ENCODE assay signal across 12 cellular contexts in the genomic region with DNA sequence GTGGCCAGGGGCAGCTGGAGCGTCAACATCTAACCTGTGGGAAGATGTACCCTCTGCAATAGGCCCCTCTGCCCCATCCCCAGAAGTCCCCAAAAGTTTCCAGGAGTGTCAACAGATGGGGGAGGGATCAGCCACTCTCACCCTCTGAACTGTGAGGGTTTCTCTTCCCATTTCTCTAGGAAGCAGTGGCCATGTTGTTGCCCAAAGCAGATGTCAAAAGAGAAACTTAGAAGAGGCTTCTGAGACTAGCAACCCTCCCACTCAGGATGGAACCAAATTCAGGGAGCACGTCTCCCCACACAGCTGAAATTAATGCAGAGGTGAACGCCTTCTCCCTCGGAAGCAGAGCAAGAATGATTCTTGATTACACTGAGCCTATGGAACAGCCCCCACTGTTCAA.
A peak's percentile ranks its signal among the peaks of the same experiment; 100 is the strongest.
DNase-seq lines count a peak whose midpoint lies in the region; ATAC-seq and TF ChIP-seq lines count a peak whose summit lies in the region.
"Had no signal": no experiment of that assay in that cellular context is flagged by ENCODE, and none has a peak within 500 bp of the region (broad histone marks: within the 10 kb centered on the region; RNA-seq: fewer than 3 reads in every experiment).

No MANE protein-coding gene starts in this region.

- TF ChIP-seq CTCF in testis (IDR thresholded peaks at IDR 0.05), result no peak

- intact Hi-C loops in testis (cut with DNase I; ENCODE audit: low total_unique reads) (no loop called here), left colon (cut with DNase I, micrococcal nuclease) (no loop called here)

- peak overlapping the region; percentile 91 for H3K27ac ChIP-seq in effector memory CD4-positive, alpha-beta T cell (ENCODE audit: insufficient read depth, low read length, poor library complexity, severe bottlenecking)
- H3K27ac ChIP-seq in testis, result no peak overlapping the region

- H3K27me3 ChIP-seq in effector memory CD4-positive, alpha-beta T cell (replicated peaks; ENCODE audit: control insufficient read depth, insufficient read depth, low read length, poor library complexity, severe bottlenecking), result no peaks in the 10 kb centered on the region
- no peaks in the 10 kb centered on the region for H3K27me3 ChIP-seq in testis

- no peaks in the 10 kb centered on the region for H3K36me3 ChIP-seq in effector memory CD4-positive, alpha-beta T cell (ENCODE audit: control insufficient read depth, insufficient read depth, low read length)
- H3K36me3 ChIP-seq in testis (ENCODE audit: low read depth, missing control alignments), result no peaks in the 10 kb centered on the region

- no peaks in the 10 kb centered on the region for H3K27me3 Mint-ChIP-seq in activated T-cell treated with anti-CD3 and anti-CD28 coated beads, Interleukin-2, amount 50 U/mL, for 4 hours (ENCODE audit: low read depth)
- H3K27me3 Mint-ChIP-seq in stimulated activated naive CD8-positive, alpha-beta T cell treated with anti-CD3 and anti-CD28 coated beads, Interleukin-15, amount 100 ng/mL, for 72 hours, result no peaks in the 10 kb centered on the region

- peak overlapping the region; percentile 64 for H3K4me3 Mint-ChIP-seq in activated T-cell treated with anti-CD3 and anti-CD28 coated beads, Interleukin-2, amount 50 U/mL, for 4 hours
- peak overlapping the region; percentile 74 to 82 for H3K4me3 Mint-ChIP-seq in stimulated activated naive CD8-positive, alpha-beta T cell treated with anti-CD3 and anti-CD28 coated beads, Interleukin-15, amount 100 ng/mL, for 72 hours
- H3K4me3 Mint-ChIP-seq: neural crest cell had no signal

- H3K27ac Mint-ChIP-seq in stimulated activated naive CD8-positive, alpha-beta T cell treated with anti-CD3 and anti-CD28 coated beads, Interleukin-15, amount 100 ng/mL, for 72 hours, result peak overlapping the region; percentile 95 to 99

- H3K4me1 Mint-ChIP-seq in activated T-cell treated with anti-CD3 and anti-CD28 coated beads, Interleukin-2, amount 50 U/mL, for 4 hours (ENCODE audit: low read depth), result peaks cover 80% of the 10 kb centered on the region
- H3K4me1 Mint-ChIP-seq in stimulated activated naive CD8-positive, alpha-beta T cell treated with anti-CD3 and anti-CD28 coated beads, Interleukin-15, amount 100 ng/mL, for 72 hours, result peaks cover 91% of the 10 kb centered on the region

- peak; percentile 10 to 16 for ATAC-seq in activated T-cell treated with anti-CD3 and anti-CD28 coated beads, Interleukin-2, amount 50 U/mL, for 4 hours
- ATAC-seq in stimulated activated naive CD8-positive, alpha-beta T cell treated with anti-CD3 and anti-CD28 coated beads, Interleukin-15, amount 100 ng/mL, for 72 hours, result no peak
- ATAC-seq in left colon, result no peak

- H3K36me3 Mint-ChIP-seq in activated T-cell treated with anti-CD3 and anti-CD28 coated beads, Interleukin-2, amount 50 U/mL, for 4 hours (ENCODE audit: insufficient read depth), result no peaks in the 10 kb centered on the region

- TF ChIP-seq POLR2A in testis (IDR thresholded peaks at IDR 0.05), result no peak

- peaks cover 84% of the 10 kb centered on the region for H3K4me1 ChIP-seq in effector memory CD4-positive, alpha-beta T cell (ENCODE audit: control insufficient read depth, insufficient read depth, low read length, poor library complexity, severe bottlenecking)
- no peaks in the 10 kb centered on the region for H3K4me1 ChIP-seq in testis

- no peaks in the 10 kb centered on the region for H3K9me3 Mint-ChIP-seq in activated T-cell treated with anti-CD3 and anti-CD28 coated beads, Interleukin-2, amount 50 U/mL, for 4 hours
- no peaks in the 10 kb centered on the region for H3K9me3 Mint-ChIP-seq in stimulated activated naive CD8-positive, alpha-beta T cell treated with anti-CD3 and anti-CD28 coated beads, Interleukin-15, amount 100 ng/mL, for 72 hours
- H3K9me3 Mint-ChIP-seq: neural crest cell had no signal

- no peak overlapping the region for H3K4me3 ChIP-seq in effector memory CD4-positive, alpha-beta T cell (ENCODE audit: insufficient read depth, low read depth, low read length, poor library complexity, severe bottlenecking)
- H3K4me3 ChIP-seq in testis, result no peak overlapping the region

- no peak for DNase-seq in activated T-cell treated with anti-CD3 and anti-CD28 coated beads, Interleukin-2, amount 50 U/mL, for 4 hours
- no peak for DNase-seq in activated T-cell treated with anti-CD3 and anti-CD28 coated beads, Interleukin-2, amount 50 U/mL, for 48 hours
- peak; percentile 25 for DNase-seq in NOMO-1 treated with DMSO at 0.1 percent for 48 hours (lab: John Stamatoyannopoulos, UW; ENCODE audit: unreplicated experiment)
- DNase-seq in effector memory CD4-positive, alpha-beta T cell, result no peak
- no peak for DNase-seq in stimulated activated naive CD8-positive, alpha-beta T cell treated with anti-CD3 and anti-CD28 coated beads, Interleukin-15, amount 100 ng/mL, for 72 hours
- no peak for DNase-seq in testis
- DNase-seq in left colon, result no peak
- DNase-seq in nucleus accumbens (lab: John Stamatoyannopoulos, UW), result no peak
- DNase-seq: HCEC 1CT, NCI-H2171, SW 1271 had no signal

- no peaks in the 10 kb centered on the region for H3K9me3 ChIP-seq in effector memory CD4-positive, alpha-beta T cell (ENCODE audit: control insufficient read depth, low read length)
- no peaks in the 10 kb centered on the region for H3K9me3 ChIP-seq in testis

- 78 to 94% methylated on average over 4 of the region's 4 CpGs for WGBS in testis, 2 donors

Comparison
In these comparisons a context has a peak if more than half of its experiments do, and no peak if none do; other contexts are left out.
1. ATAC-seq: peak in activated T-cell treated with anti-CD3 and anti-CD28 coated beads, Interleukin-2, amount 50 U/mL, for 4 hours (2 of 2); none in stimulated activated naive CD8-positive, alpha-beta T cell treated with anti-CD3 and anti-CD28 coated beads, Interleukin-15, amount 100 ng/mL, for 72 hours (single experiment) and left colon (single experiment).